In genomic region chr9:109379513-109379912, GRCh38 we compare ENCODE assay signal across 26 cellular contexts. TPM values are rescaled to one million over a fixed set of nuclear protein-coding genes. Genes with fewer than 3 reads are reported as not detected.
"Had no signal": no experiment of that assay in that cellular context is flagged by ENCODE, and none has a peak within 500 bp of the region (broad histone marks: within the 10 kb centered on the region; RNA-seq: fewer than 3 reads in every experiment).

No MANE protein-coding gene starts in this region.

- H3K4me3 ChIP-seq: heart left ventricle, lung, pancreas, prostate gland, skin epidermis, suprapubic skin, thoracic aorta, tibial artery, upper lobe of left lung had no signal

- H3K27ac ChIP-seq: heart left ventricle, pancreas, skin epidermis, suprapubic skin, thoracic aorta, tibial artery, upper lobe of left lung had no signal

- H3K36me3 ChIP-seq: prostate gland had no signal

- H3K27me3 ChIP-seq: heart left ventricle, pancreas, suprapubic skin, tibial artery, upper lobe of left lung had no signal

- DNase-seq: heart left ventricle; hypothalamus; immature natural killer cell; mesendoderm; naive thymus-derived CD4-positive, alpha-beta T cell; nucleus accumbens; pancreas; posterior cingulate gyrus; retina; right cardiac atrium; stimulated activated CD4-positive, alpha-beta T cell treated with anti-CD3 and anti-CD28 coated beads, Interleukin-12 subunit alpha, Interleukin-12 subunit beta, amount 100 ng/mL, for 4 hours; stimulated activated CD4-positive, alpha-beta T cell treated with anti-CD3 and anti-CD28 coated beads, Interleukin-15, amount 100 ng/mL, for 24 hours; stimulated activated CD4-positive, alpha-beta T cell treated with anti-CD3 and anti-CD28 coated beads, Interleukin-2, amount 100 ng/mL, for 24 hours; stimulated activated CD4-positive, alpha-beta T cell treated with anti-CD3 and anti-CD28 coated beads, Interleukin-4, amount 100 ng/mL, for 1 hour; stimulated activated naive B cell treated with anti-CD40 and anti-IgM and Interleukin-4, amounts not matched to agents 10 μg/mL and 1 μg/mL and 100 μg/mL, for 72 hours; stimulated activated naive CD8-positive, alpha-beta T cell treated with anti-CD3 and anti-CD28 coated beads, Interleukin-15, Interleukin-2, amounts not matched to agents 100 U/mL and 50 U/mL, for 24 hours; tibial artery had no signal

- H3K4me1 ChIP-seq: heart left ventricle, pancreas, prostate gland, suprapubic skin, tibial artery had no signal

- ATAC-seq: heart left ventricle; left lobe of liver; naive thymus-derived CD4-positive, alpha-beta T cell; pancreas; right cardiac atrium; sciatic nerve; stimulated activated naive B cell treated with anti-CD40 and anti-IgM and Interleukin-4, amounts not matched to agents 10 μg/mL and 1 μg/mL and 100 μg/mL, for 72 hours; stimulated activated naive CD8-positive, alpha-beta T cell treated with anti-CD3 and anti-CD28 coated beads, Interleukin-15, Interleukin-2, amounts not matched to agents 100 U/mL and 50 U/mL, for 24 hours had no signal

- H3K9me3 ChIP-seq: heart left ventricle, pancreas, prostate gland, suprapubic skin, thoracic aorta, upper lobe of left lung had no signal

RNA-seq across cellular contexts. Expression of gene EPB41L4B, which starts 58.7 kb away (rescaled TPM):
- total RNA-seq: mononuclear cell had no signal
- polyA plus RNA-seq: immature natural killer cell; naive thymus-derived CD4-positive, alpha-beta T cell had no signal
